Comparison of ENCODE assay signal across 1 cellular context in the genomic region with DNA sequence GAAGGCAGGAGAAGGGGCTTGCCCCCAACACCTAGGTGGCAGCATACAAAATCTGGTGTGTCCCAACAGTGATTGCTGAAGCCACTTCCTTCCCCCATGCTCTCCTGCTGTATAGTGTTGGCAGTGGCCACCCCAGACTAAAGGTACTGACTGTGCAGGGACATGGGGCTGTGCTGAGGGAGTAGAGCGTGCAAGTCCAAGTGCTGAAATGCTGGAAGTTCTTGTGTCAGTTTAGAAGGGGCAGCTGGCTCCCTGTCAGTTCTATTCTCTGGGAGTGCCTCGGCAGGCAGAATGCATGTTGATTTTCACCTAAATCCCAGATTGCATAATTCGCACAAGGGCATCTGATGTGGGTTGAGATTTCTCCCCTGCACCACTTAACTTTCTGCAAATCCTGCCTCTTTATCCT.
TF ChIP-seq lines count a peak whose summit lies in the region.

No MANE protein-coding gene starts in this region.

TF ChIP-seq in H1, 55 proteins besides CTCF, POLR2A, EP300 and RAD21 (continued from another document):
- TF ChIP-seq RNF2 (IDR thresholded peaks at IDR 0.05; ENCODE audit: borderline replicate concordance, low read depth, low read length, missing control alignments, poor library complexity, severe bottlenecking) (no peak), CHD2 (IDR thresholded peaks at IDR 0.05; ENCODE audit: low read length) (no peak), POU5F1 (IDR thresholded peaks at IDR 0.05; ENCODE audit: low read depth, low read length) (no peak), FOSL1 (IDR thresholded peaks at IDR 0.05; ENCODE audit: insufficient read depth, low read depth, low read length) (no peak), SP1 (IDR thresholded peaks at IDR 0.05; ENCODE audit: low read depth, low read length) (no peak), ASH2L (IDR thresholded peaks at IDR 0.05; ENCODE audit: low read length) (no peak), BRCA1 (IDR thresholded peaks at IDR 0.05; ENCODE audit: low read depth, low read length) (no peak), KDM4A (IDR thresholded peaks at IDR 0.05; ENCODE audit: low read depth, low read length, severe bottlenecking) (no peak), TCF12 (IDR thresholded peaks at IDR 0.05; ENCODE audit: low read depth, low read length) (no peak), SIX5 (IDR thresholded peaks at IDR 0.05; ENCODE audit: low read depth, low read length) (no peak), JUND (IDR thresholded peaks at IDR 0.05; ENCODE audit: low read length) (no peak), PHF8 (conservative IDR thresholded peaks at IDR 0.05; ENCODE audit: low read depth, low read length) (no peak), YY1 (IDR thresholded peaks at IDR 0.05; ENCODE audit: low read depth, low read length) (no peak), SIRT6 (IDR thresholded peaks at IDR 0.05; ENCODE audit: low read length) (no peak), SUZ12 (IDR thresholded peaks at IDR 0.05; ENCODE audit: low read length) (no peak), NANOG (IDR thresholded peaks at IDR 0.05; ENCODE audit: insufficient read depth, low read depth, low read length, poor library complexity, severe bottlenecking) (no peak), BCL11A (IDR thresholded peaks at IDR 0.05; ENCODE audit: low read depth in 2 of 2, low read length in 2 of 2) (no peak)
- TF ChIP-seq, protein P1, sequence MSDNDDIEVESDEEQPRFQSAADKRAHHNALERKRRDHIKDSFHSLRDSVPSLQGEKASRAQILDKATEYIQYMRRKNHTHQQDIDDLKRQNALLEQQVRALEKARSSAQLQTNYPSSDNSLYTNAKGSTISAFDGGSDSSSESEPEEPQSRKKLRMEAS (IDR thresholded peaks at IDR 0.05), result no peak
- TF ChIP-seq, protein P2, sequence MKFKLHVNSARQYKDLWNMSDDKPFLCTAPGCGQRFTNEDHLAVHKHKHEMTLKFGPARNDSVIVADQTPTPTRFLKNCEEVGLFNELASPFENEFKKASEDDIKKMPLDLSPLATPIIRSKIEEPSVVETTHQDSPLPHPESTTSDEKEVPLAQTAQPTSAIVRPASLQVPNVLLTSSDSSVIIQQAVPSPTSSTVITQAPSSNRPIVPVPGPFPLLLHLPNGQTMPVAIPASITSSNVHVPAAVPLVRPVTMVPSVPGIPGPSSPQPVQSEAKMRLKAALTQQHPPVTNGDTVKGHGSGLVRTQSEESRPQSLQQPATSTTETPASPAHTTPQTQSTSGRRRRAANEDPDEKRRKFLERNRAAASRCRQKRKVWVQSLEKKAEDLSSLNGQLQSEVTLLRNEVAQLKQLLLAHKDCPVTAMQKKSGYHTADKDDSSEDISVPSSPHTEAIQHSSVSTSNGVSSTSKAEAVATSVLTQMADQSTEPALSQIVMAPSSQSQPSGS (IDR thresholded peaks at IDR 0.05; ENCODE audit: low read length), result no peak
TF ChIP-seq in H1: peak in this region for 0.
